ENCODE assay signal across 8 cellular contexts in genomic region chr5:154447074-154447725, GRCh38. TPM values are rescaled to one million over a fixed set of nuclear protein-coding genes. Genes with fewer than 3 reads are reported as not detected.
A peak's percentile ranks its signal among the peaks of the same experiment; 100 is the strongest.
DNase-seq lines count a peak whose midpoint lies in the region; ATAC-seq, FAIRE-seq and TF ChIP-seq lines count a peak whose summit lies in the region.

No MANE protein-coding gene starts in this region.

- whole genome bisulfite sequencing in thymus = 25% methylated on average over 10 of the region's 10 CpGs

- intact Hi-C loops in kidney (cut with DNase I) = no loop called here

- FAIRE-seq in kidney (lab: Jason Lieb, UNC) = no peak

- H3K36me3 Mint-ChIP-seq in activated CD8-positive, alpha-beta memory T cell treated with anti-CD3 and anti-CD28 coated beads, Interleukin-2, amount 10 ng/mL, durations not matched to agents 7 days and 5 days = peaks cover 28% of the 10 kb centered on the region
- peaks cover 14 to 21% of the 10 kb centered on the region in 2 donors for H3K36me3 Mint-ChIP-seq in activated naive CD4-positive, alpha-beta T cell treated with anti-CD3 and anti-CD28 coated beads, Interleukin-2, amount 50 U/mL, for 72 hours

- peak overlapping the region; percentile 34 to 42 for H3K9ac ChIP-seq in kidney (ENCODE audit: low read length in 2 of 2)

- CTCF ChIA-PET in activated CD8-positive, alpha-beta memory T cell treated with anti-CD3 and anti-CD28 coated beads, Interleukin-2, amount 10 ng/mL, durations not matched to agents 7 days and 5 days (lab: Charles Lee) = interaction anchor here (0.6 to 1.5 kb wide), 4 partner anchors 24 to 375 kb away, joined by 3 to 6 read pairs (median 4); no protein-coding TSS in a partner anchor

- H3K27me3 Mint-ChIP-seq in activated CD8-positive, alpha-beta memory T cell treated with anti-CD3 and anti-CD28 coated beads, Interleukin-2, amount 10 ng/mL, durations not matched to agents 7 days and 5 days = no peaks in the 10 kb centered on the region

- peaks cover 45% of the 10 kb centered on the region for H3K4me1 Mint-ChIP-seq in activated CD8-positive, alpha-beta memory T cell treated with anti-CD3 and anti-CD28 coated beads, Interleukin-2, amount 10 ng/mL, durations not matched to agents 7 days and 5 days

- H3K9me3 ChIP-seq in kidney (ENCODE audit: control insufficient read depth in 1 of 2, low read length in 2 of 2) (no peaks in the 10 kb centered on the region), thymus (ENCODE audit: control insufficient read depth) (no peaks in the 10 kb centered on the region)

- H3K9me3 Mint-ChIP-seq in activated CD8-positive, alpha-beta memory T cell treated with anti-CD3 and anti-CD28 coated beads, Interleukin-2, amount 10 ng/mL, durations not matched to agents 7 days and 5 days (ENCODE audit: low read depth) = no peaks in the 10 kb centered on the region
- H3K9me3 Mint-ChIP-seq in activated naive CD4-positive, alpha-beta T cell treated with anti-CD3 and anti-CD28 coated beads, Interleukin-2, amount 50 U/mL, for 72 hours = no peaks in the 10 kb centered on the region

- H3K4me1 ChIP-seq in kidney (ENCODE audit: control insufficient read depth in 1 of 2, insufficient read depth in 1 of 2, low read depth in 1 of 2, low read length in 2 of 2) (peaks cover 8 to 14% of the 10 kb centered on the region in 2 donors), thymus (ENCODE audit: control insufficient read depth, insufficient read depth, low read length) (peaks cover 14% of the 10 kb centered on the region)

- TF ChIP-seq CTCF in kidney (IDR thresholded peaks at IDR 0.05; ENCODE audit: borderline replicate concordance, extremely low read depth, insufficient read depth) = no peak

- H3K27ac Mint-ChIP-seq in activated CD8-positive, alpha-beta memory T cell treated with anti-CD3 and anti-CD28 coated beads, Interleukin-2, amount 10 ng/mL, durations not matched to agents 7 days and 5 days = peak overlapping the region; percentile 70
- H3K27ac Mint-ChIP-seq in activated naive CD4-positive, alpha-beta T cell treated with anti-CD3 and anti-CD28 coated beads, Interleukin-2, amount 50 U/mL, for 72 hours = peak overlapping the region; percentile 15 to 74

- H3K27ac ChIP-seq in kidney (ENCODE audit: low read depth in 2 of 2, low read length in 2 of 2) = no peak overlapping the region
- H3K27ac ChIP-seq in thymus (ENCODE audit: low read depth) = no peak overlapping the region

- no peak for ATAC-seq in activated CD8-positive, alpha-beta memory T cell treated with anti-CD3 and anti-CD28 coated beads, Interleukin-2, amount 10 ng/mL, durations not matched to agents 7 days and 5 days
- no peak for ATAC-seq in activated naive CD4-positive, alpha-beta T cell treated with anti-CD3 and anti-CD28 coated beads, Interleukin-2, amount 50 U/mL, for 72 hours
- ATAC-seq in HG02571 (IDR thresholded peaks at IDR 0.05; ENCODE audit: unreplicated experiment) = no peak

- H3K36me3 ChIP-seq in kidney (ENCODE audit: control insufficient read depth in 1 of 2, insufficient read depth in 2 of 2, low read length in 2 of 2) (peaks cover 6 to 7% of the 10 kb centered on the region in 2 donors), thymus (ENCODE audit: control insufficient read depth, insufficient read depth) (peaks cover 12% of the 10 kb centered on the region)

- H3K27me3 ChIP-seq in thymus (ENCODE audit: control insufficient read depth, insufficient read depth) = no peaks in the 10 kb centered on the region

- peak overlapping the region; percentile 72 to 97 for H3K4me3 ChIP-seq in kidney (ENCODE audit: low read length in 2 of 2)
- H3K4me3 ChIP-seq in thymus (ENCODE audit: low read length) = peak overlapping the region; percentile 95

- peak overlapping the region; percentile 84 for H3K4me3 Mint-ChIP-seq in activated CD8-positive, alpha-beta memory T cell treated with anti-CD3 and anti-CD28 coated beads, Interleukin-2, amount 10 ng/mL, durations not matched to agents 7 days and 5 days

- in situ Hi-C loops in G401 (cut with HindIII; ENCODE audit: low sequenced_read_pairs) = no loop called here

- DNase-seq in activated CD8-positive, alpha-beta memory T cell treated with anti-CD3 and anti-CD28 coated beads, Interleukin-2, amount 10 ng/mL, durations not matched to agents 7 days and 5 days = no peak
- no peak for DNase-seq in activated CD8-positive, alpha-beta memory T cell treated with anti-CD3 and anti-CD28 coated beads, Interleukin-2, amount 50 U/mL, for 48 hours
- DNase-seq in activated naive CD4-positive, alpha-beta T cell treated with anti-CD3 and anti-CD28 coated beads, Interleukin-2, amount 50 U/mL, for 72 hours (ENCODE audit: low spot score in 2 of 2) = no peak
- DNase-seq in kidney (no peak), G401 (ENCODE audit: low spot score) (no peak), Ammon's horn (ENCODE audit: low spot score) (no peak)

RNA-seq across cellular contexts. Expression of gene SAP30L, which starts 1.4 kb away (rescaled TPM):
- 10 to 100 TPM; 40.3 to 42.7 TPM for total RNA-seq in activated CD8-positive, alpha-beta memory T cell treated with anti-CD3 and anti-CD28 coated beads, Interleukin-2, amount 10 ng/mL, durations not matched to agents 7 days and 5 days
- 10 to 100 TPM; 25.5 to 31.0 TPM for total RNA-seq in activated naive CD4-positive, alpha-beta T cell treated with anti-CD3 and anti-CD28 coated beads, Interleukin-2, amount 50 U/mL, for 72 hours
- total RNA-seq in kidney = 33.0 TPM
- polyA plus RNA-seq in kidney (ENCODE audit: insufficient read depth, low read depth, low replicate concordance) (30.7 TPM), thymus (29.0 TPM)
- 17.5 and 28.4 TPM in 2 replicates for total RNA-seq in G401 (2014; rRNA removed; shearing (Covaris generic))

RNA-seq across cellular contexts. Expression of gene HAND1, which starts 30.8 kb away (rescaled TPM):
- not detected for total RNA-seq in activated CD8-positive, alpha-beta memory T cell treated with anti-CD3 and anti-CD28 coated beads, Interleukin-2, amount 10 ng/mL, durations not matched to agents 7 days and 5 days
- total RNA-seq in activated naive CD4-positive, alpha-beta T cell treated with anti-CD3 and anti-CD28 coated beads, Interleukin-2, amount 50 U/mL, for 72 hours = not detected
- total RNA-seq in kidney = not detected
- polyA plus RNA-seq in kidney (ENCODE audit: insufficient read depth, low read depth, low replicate concordance) = not detected
- 0.68 TPM for polyA plus RNA-seq in thymus
- 1.4 and 2.7 TPM in 2 replicates for total RNA-seq in G401 (2014; rRNA removed; shearing (Covaris generic))
